ENCODE assay signal across 16 cellular contexts in the genomic region with DNA sequence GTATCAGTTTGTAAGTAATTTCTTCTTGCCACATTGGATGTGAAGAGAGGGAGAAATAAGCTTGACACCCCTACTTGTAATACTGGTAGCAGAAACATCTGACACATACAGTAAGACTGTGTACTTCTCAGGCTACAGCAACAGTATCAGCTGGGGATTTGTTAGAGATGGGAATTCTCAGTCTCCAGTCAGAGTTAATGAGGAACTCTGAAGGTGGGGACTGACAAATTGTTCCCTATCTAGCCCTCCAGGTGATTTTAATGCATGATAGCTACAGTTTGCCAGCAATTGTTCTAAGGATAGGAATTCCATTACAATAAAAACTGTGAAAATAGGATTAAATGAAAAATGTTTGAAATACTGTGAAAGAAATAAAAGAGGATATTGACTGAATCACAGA.
"Had no signal": no experiment of that assay in that cellular context is flagged by ENCODE, and none has a peak within 500 bp of the region (broad histone marks: within the 10 kb centered on the region; RNA-seq: fewer than 3 reads in every experiment).

No MANE protein-coding gene starts in this region.

- H3K27ac ChIP-seq: coronary artery, heart left ventricle, right atrium auricular region, sigmoid colon, skin epidermis, stomach, thoracic aorta, transverse colon had no signal

- H3K27me3 ChIP-seq: right atrium auricular region, sigmoid colon, stomach, transverse colon had no signal

- DNase-seq: effector CD4-positive, alpha-beta T cell; heart left ventricle; hippocampal formation; mucosa of descending colon; naive thymus-derived CD8-positive, alpha-beta T cell; posterior cingulate gyrus; sigmoid colon; stimulated activated naive CD4-positive, alpha-beta T cell; stomach; substantia nigra; transverse colon had no signal

- ATAC-seq: esophagus mucosa; heart left ventricle; mucosa of descending colon; naive thymus-derived CD8-positive, alpha-beta T cell had no signal

- H3K36me3 ChIP-seq: heart left ventricle, right atrium auricular region, sigmoid colon, stomach, thoracic aorta, transverse colon had no signal

- H3K4me3 ChIP-seq: coronary artery, heart left ventricle, mucosa of descending colon, right atrium auricular region, sigmoid colon, skin epidermis, stomach, thoracic aorta, transverse colon had no signal

- H3K4me1 ChIP-seq: heart left ventricle, right atrium auricular region, sigmoid colon, stomach, transverse colon had no signal
